Comparison of ENCODE assay signal across 7 cellular contexts in the genomic region with DNA sequence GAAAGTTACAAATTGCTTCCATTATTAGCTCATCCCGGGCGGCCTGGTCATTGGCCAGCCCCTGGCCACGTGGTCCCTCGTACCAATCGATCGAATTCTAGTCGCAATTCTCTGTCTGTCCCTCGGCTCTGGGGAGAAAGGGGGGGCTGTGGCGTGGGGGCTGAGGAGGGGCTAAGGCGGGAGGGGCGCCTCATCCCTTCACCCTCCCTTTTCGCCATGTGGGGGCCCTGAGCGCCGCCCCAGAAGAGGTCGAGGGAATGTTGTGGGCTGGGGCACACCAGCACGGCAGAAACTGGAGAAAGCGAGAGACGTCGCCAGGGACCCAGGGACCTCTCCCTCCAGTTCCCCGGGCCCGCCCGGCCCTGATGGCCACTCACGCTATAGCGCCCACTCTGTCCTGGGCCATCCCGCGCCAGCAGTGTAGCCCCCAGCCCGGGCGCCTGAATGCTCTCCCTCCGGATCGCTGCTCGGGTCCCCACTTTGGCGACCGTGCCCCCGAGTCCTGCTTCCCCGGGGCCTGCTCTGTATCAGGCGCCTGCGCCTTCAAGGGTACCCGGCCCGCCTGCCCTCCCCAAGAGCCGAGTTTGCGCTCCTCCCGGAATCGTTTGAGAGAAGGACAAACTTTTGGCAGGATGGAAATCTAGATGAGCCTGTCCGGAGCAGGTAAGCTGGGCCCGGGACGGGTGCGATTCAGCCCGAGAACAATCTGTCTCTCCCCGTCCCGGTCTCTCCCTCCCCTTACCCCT.
DNase-seq lines count a peak whose midpoint lies in the region; ATAC-seq, FAIRE-seq and TF ChIP-seq lines count a peak whose summit lies in the region.

No MANE protein-coding gene starts in this region.

- H4K20me1 ChIP-seq in K562 (replicated peaks; ENCODE audit: control insufficient read depth, insufficient read depth, low read length), result no peaks in the 10 kb centered on the region

- H3K27me3 ChIP-seq in K562 (ENCODE audit: control insufficient read depth in 2 of 2, insufficient read depth in 2 of 2, low read length in 2 of 2) (peaks cover 15 to 41% of the 10 kb centered on the region in 2 experiments; a peak in 4 of 5 replicates), subcutaneous abdominal adipose tissue (ENCODE audit: control insufficient read depth in 5 of 5, insufficient read depth in 4 of 5, low read length in 5 of 5) (peaks cover 0 to 21% (median 0%) of the 10 kb centered on the region in 5 donors)

- intact Hi-C loops in K562 (cut with micrococcal nuclease), result no loop called here

- peaks cover 9% of the 10 kb centered on the region for H3K4me1 Mint-ChIP-seq in activated CD4-positive, alpha-beta T cell treated with anti-CD3 and anti-CD28 coated beads, Interleukin-2, amount 10 ng/mL, durations not matched to agents 7 days and 5 days

- CTCF ChIA-PET in K562 (lab: Yijun Ruan, JAX; ENCODE audit: low intra/inter-chr PET ratio), result no interaction called here
- CTCF ChIA-PET in activated CD4-positive, alpha-beta T cell treated with anti-CD3 and anti-CD28 coated beads, Interleukin-2, amount 10 ng/mL, durations not matched to agents 7 days and 5 days (lab: Charles Lee), result no interaction called here

- ATAC-seq in K562 (peak; percentile 35), left lobe of liver (peak; percentile 68)

- peaks cover 89% of the 10 kb centered on the region for H3K27me3 Mint-ChIP-seq in activated CD4-positive, alpha-beta T cell treated with anti-CD3 and anti-CD28 coated beads, Interleukin-2, amount 10 ng/mL, durations not matched to agents 7 days and 5 days

- no peaks in the 10 kb centered on the region for H3K36me3 Mint-ChIP-seq in activated CD4-positive, alpha-beta T cell treated with anti-CD3 and anti-CD28 coated beads, Interleukin-2, amount 10 ng/mL, durations not matched to agents 7 days and 5 days (ENCODE audit: low read depth)

- no peak overlapping the region for H3K4me2 ChIP-seq in K562 (ENCODE audit: insufficient read depth, low read length)

- DNase-seq in HuH-7.5 (ENCODE audit: low spot score), result peak; percentile 64
- peak in 1 of 4 experiments; percentile 34 for DNase-seq in K562 (ENCODE audit: extremely low read depth in 1 of 4, low spot score in 3 of 4)
- DNase-seq in left lobe of liver (ENCODE audit: low spot score), result no peak
- DNase-seq in activated CD4-positive, alpha-beta T cell treated with anti-CD3 and anti-CD28 coated beads, Interleukin-2, amount 50 U/mL, for 4 hours, result no peak
- no peak for DNase-seq in A172 (ENCODE audit: low spot score)
- DNase-seq in activated CD4-positive, alpha-beta T cell treated with anti-CD3 and anti-CD28 coated beads, Interleukin-2, amount 10 ng/mL, durations not matched to agents 7 days and 5 days, result no peak

- H3K27ac ChIP-seq in K562 (ENCODE audit: extremely low read depth, low read depth, low read length) (no peak overlapping the region), subcutaneous abdominal adipose tissue (ENCODE audit: low read depth, low read length) (peak overlapping the region; percentile 79)

- H2AFZ ChIP-seq in K562 (ENCODE audit: low read depth, low read length), result no peak overlapping the region

- in situ Hi-C loops in K562 (cut with MboI), result no loop called here

- H3K36me3 ChIP-seq in K562 (ENCODE audit: control insufficient read depth, insufficient read depth, low read length) (no peaks in the 10 kb centered on the region), subcutaneous abdominal adipose tissue (ENCODE audit: control insufficient read depth in 5 of 5, insufficient read depth in 5 of 5, low read length in 5 of 5) (peaks cover 0 to 5% (median 0%) of the 10 kb centered on the region in 5 donors)

- 25% methylated on average over 29 of the region's 50 CpGs for WGBS in K562 (ENCODE audit: insufficient coverage, low coverage, missing lambda C conversion rate)

- TF ChIP-seq RAD21 in K562 (CRISPR knock-in tag; conservative IDR thresholded peaks at IDR 0.05 in 1 of 2, IDR thresholded peaks at IDR 0.05 in 1 of 2), result no peak

- H3K9me1 ChIP-seq in K562 (ENCODE audit: control insufficient read depth, insufficient read depth, low read length), result no peaks in the 10 kb centered on the region

- peaks cover 0 to 17% of the 10 kb centered on the region in 2 experiments; a peak in 2 of 5 replicates for H3K4me1 ChIP-seq in K562 (replicated peaks in 1 of 2; ENCODE audit: control insufficient read depth in 2 of 2, insufficient read depth in 2 of 2, low read length in 2 of 2)
- peaks cover 0 to 27% (median 23%) of the 10 kb centered on the region in 5 donors for H3K4me1 ChIP-seq in subcutaneous abdominal adipose tissue (ENCODE audit: control insufficient read depth in 5 of 5, insufficient read depth in 5 of 5, low read length in 5 of 5)

- FAIRE-seq in K562 (lab: Jason Lieb, UNC), result no peak

- H3K4me3 Mint-ChIP-seq in activated CD4-positive, alpha-beta T cell treated with anti-CD3 and anti-CD28 coated beads, Interleukin-2, amount 10 ng/mL, durations not matched to agents 7 days and 5 days, result no peak overlapping the region

- TF ChIP-seq CTCF in K562 (IDR thresholded peaks at IDR 0.05 in 2 of 3, conservative IDR thresholded peaks at IDR 0.05 in 1 of 3; ENCODE audit: insufficient read depth in 2 of 3, low read depth in 1 of 3, low read length in 3 of 3), result no peak

- BruUV-seq in K562 (replicated peaks; lab: Mats Ljungman, UMichigan), result no TSS peak

- TF ChIP-seq EP300 in K562 (IDR thresholded peaks at IDR 0.05; ENCODE audit: low read length), result no peak

- H3K79me2 ChIP-seq in K562 (ENCODE audit: control insufficient read depth, insufficient read depth, low read length), result no peaks in the 10 kb centered on the region

- no peaks in the 10 kb centered on the region for H3K9me3 Mint-ChIP-seq in activated CD4-positive, alpha-beta T cell treated with anti-CD3 and anti-CD28 coated beads, Interleukin-2, amount 10 ng/mL, durations not matched to agents 7 days and 5 days

- no peak for TF ChIP-seq POLR2A in K562 (conservative IDR thresholded peaks at IDR 0.05)

- no peak overlapping the region for H3K27ac Mint-ChIP-seq in activated CD4-positive, alpha-beta T cell treated with anti-CD3 and anti-CD28 coated beads, Interleukin-2, amount 10 ng/mL, durations not matched to agents 7 days and 5 days

- H3K4me3 ChIP-seq in K562 (no peak overlapping the region), subcutaneous abdominal adipose tissue (ENCODE audit: low read depth in 1 of 5, low read length in 5 of 5) (peak overlapping the region; percentile 58 to 93 (median 80))

- H3K9ac ChIP-seq in K562 (ENCODE audit: insufficient read depth in 1 of 2, low read depth in 2 of 2, low read length in 2 of 2) (peak overlapping the region in 1 of 2 experiments; percentile 17; a peak in 1 of 4 replicates), subcutaneous abdominal adipose tissue (ENCODE audit: low read length in 5 of 5) (peak overlapping the region; percentile 46 to 83 (median 80))

- H3K9me3 ChIP-seq in K562 (replicated peaks; ENCODE audit: control insufficient read depth, insufficient read depth, low read depth, low read length), result no peaks in the 10 kb centered on the region
- no peaks in the 10 kb centered on the region for H3K9me3 ChIP-seq in subcutaneous abdominal adipose tissue (ENCODE audit: control insufficient read depth in 5 of 5, low read length in 5 of 5)

- POLR2A ChIA-PET in K562 (lab: Yijun Ruan, JAX), result no interaction called here
- POLR2A ChIA-PET in activated CD4-positive, alpha-beta T cell treated with anti-CD3 and anti-CD28 coated beads, Interleukin-2, amount 10 ng/mL, durations not matched to agents 7 days and 5 days (lab: Charles Lee), result no interaction called here

TF ChIP-seq in K562, 482 proteins besides CTCF, POLR2A, EP300 and RAD21:
- TF ChIP-seq RAD51 (IDR thresholded peaks at IDR 0.05; ENCODE audit: borderline replicate concordance, low read depth) (peak; percentile 58), CBX8 (IDR thresholded peaks at IDR 0.05; ENCODE audit: borderline replicate concordance, extremely low read depth, low read depth, low read length, poor library complexity, severe bottlenecking) (peak; percentile 18), ZNF165 (CRISPR knock-in tag; IDR thresholded peaks at IDR 0.05; ENCODE audit: borderline replicate concordance) (no peak), HDAC8 (tag; IDR thresholded peaks at IDR 0.05) (no peak), USF1 (CRISPR knock-in tag; IDR thresholded peaks at IDR 0.05) (peak; percentile 45), PCBP1 (IDR thresholded peaks at IDR 0.05; ENCODE audit: low read depth, low read length, poor library complexity, severe bottlenecking) (peak; percentile 28), POLR2G (IDR thresholded peaks at IDR 0.05; ENCODE audit: low read depth, low read length) (0 out of 2 replicates have a peak, but pooled peaks have one; percentile 20), SMAD3 (CRISPR knock-in tag; conservative IDR thresholded peaks at IDR 0.05) (no peak)
